1 cellular context compared by ENCODE assay signal in genomic region chr4:119659576-119659975, GRCh38.
TF ChIP-seq lines count a peak whose summit lies in the region.

No MANE protein-coding gene starts in this region.

TF ChIP-seq in HepG2, 621 proteins besides CTCF, POLR2A, EP300 and RAD21:
- peak; percentile 12 to 49; a peak in 2 of 4 replicates for TF ChIP-seq MAFK (conservative IDR thresholded peaks at IDR 0.05 in 1 of 2, IDR thresholded peaks at IDR 0.05 in 1 of 2; ENCODE audit: low read length in 2 of 2)
- no peak for TF ChIP-seq MTF1 (CRISPR knock-in tag; IDR thresholded peaks at IDR 0.05)
- TF ChIP-seq ZNF558 (CRISPR knock-in tag; IDR thresholded peaks at IDR 0.05; ENCODE audit: borderline replicate concordance): no peak
- TF ChIP-seq KDM5B (CRISPR knock-in tag; IDR thresholded peaks at IDR 0.05; ENCODE audit: borderline replicate concordance): no peak
- no peak for TF ChIP-seq PLSCR1 (CRISPR knock-in tag; IDR thresholded peaks at IDR 0.05; ENCODE audit: borderline replicate concordance)
- TF ChIP-seq REPIN1 (CRISPR knock-in tag; IDR thresholded peaks at IDR 0.05; ENCODE audit: borderline replicate concordance, low read depth): no peak
- TF ChIP-seq HNF1A (IDR thresholded peaks at IDR 0.05; ENCODE audit: low read depth): no peak
- no peak for TF ChIP-seq HNF1A (CRISPR knock-in tag; IDR thresholded peaks at IDR 0.05; ENCODE audit: borderline replicate concordance)
- no peak for TF ChIP-seq MAX (IDR thresholded peaks at IDR 0.05)
- TF ChIP-seq ZNF609 (CRISPR knock-in tag; IDR thresholded peaks at IDR 0.05; ENCODE audit: borderline replicate concordance): no peak
- TF ChIP-seq NFIB (CRISPR knock-in tag; IDR thresholded peaks at IDR 0.05; ENCODE audit: borderline replicate concordance): no peak
- no peak for TF ChIP-seq HNRNPH1 (optimal IDR thresholded peaks at IDR 0.05; ENCODE audit: low read depth, low read length)
- TF ChIP-seq MAFF (IDR thresholded peaks at IDR 0.05; ENCODE audit: low read depth, low read length): peak; percentile 31; the same call in 1 of the 2 replicates
- TF ChIP-seq DNMT1 (CRISPR knock-in tag; IDR thresholded peaks at IDR 0.05): no peak
TF ChIP-seq in HepG2: peak in this region for 2.
